Comparison of ENCODE assay signal across 1 cellular context in the genomic region with DNA sequence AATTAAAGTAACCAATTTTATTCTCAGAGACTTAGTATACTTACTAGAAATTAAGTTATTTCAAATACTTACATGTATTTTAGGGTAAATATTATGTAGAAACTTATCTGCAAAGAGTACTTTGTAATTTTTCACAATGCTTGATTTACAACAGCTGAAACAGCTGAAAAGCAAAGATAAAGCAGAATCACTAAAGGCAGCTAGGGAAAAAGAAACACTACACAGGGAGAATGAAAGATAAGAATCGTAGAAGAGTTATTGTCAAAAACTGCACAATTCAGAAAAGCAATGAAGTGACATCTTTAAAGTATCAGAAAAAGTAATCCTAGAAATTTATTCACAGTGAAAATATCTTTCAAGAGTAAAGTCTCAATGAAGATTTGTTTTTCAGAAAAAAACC.
TF ChIP-seq lines count a peak whose summit lies in the region.

No MANE protein-coding gene starts in this region.

TF ChIP-seq in K562, 482 proteins besides CTCF, POLR2A, EP300 and RAD21 (continued from another document and continues in another):
- TF ChIP-seq, protein P1, sequence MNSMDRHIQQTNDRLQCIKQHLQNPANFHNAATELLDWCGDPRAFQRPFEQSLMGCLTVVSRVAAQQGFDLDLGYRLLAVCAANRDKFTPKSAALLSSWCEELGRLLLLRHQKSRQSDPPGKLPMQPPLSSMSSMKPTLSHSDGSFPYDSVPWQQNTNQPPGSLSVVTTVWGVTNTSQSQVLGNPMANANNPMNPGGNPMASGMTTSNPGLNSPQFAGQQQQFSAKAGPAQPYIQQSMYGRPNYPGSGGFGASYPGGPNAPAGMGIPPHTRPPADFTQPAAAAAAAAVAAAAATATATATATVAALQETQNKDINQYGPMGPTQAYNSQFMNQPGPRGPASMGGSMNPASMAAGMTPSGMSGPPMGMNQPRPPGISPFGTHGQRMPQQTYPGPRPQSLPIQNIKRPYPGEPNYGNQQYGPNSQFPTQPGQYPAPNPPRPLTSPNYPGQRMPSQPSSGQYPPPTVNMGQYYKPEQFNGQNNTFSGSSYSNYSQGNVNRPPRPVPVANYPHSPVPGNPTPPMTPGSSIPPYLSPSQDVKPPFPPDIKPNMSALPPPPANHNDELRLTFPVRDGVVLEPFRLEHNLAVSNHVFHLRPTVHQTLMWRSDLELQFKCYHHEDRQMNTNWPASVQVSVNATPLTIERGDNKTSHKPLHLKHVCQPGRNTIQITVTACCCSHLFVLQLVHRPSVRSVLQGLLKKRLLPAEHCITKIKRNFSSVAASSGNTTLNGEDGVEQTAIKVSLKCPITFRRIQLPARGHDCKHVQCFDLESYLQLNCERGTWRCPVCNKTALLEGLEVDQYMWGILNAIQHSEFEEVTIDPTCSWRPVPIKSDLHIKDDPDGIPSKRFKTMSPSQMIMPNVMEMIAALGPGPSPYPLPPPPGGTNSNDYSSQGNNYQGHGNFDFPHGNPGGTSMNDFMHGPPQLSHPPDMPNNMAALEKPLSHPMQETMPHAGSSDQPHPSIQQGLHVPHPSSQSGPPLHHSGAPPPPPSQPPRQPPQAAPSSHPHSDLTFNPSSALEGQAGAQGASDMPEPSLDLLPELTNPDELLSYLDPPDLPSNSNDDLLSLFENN (IDR thresholded peaks at IDR 0.05; ENCODE audit: low read depth in 2 of 2, low read length in 2 of 2): peak in 1 of 2 experiments; percentile 87; a peak in 2 of 4 replicates
- TF ChIP-seq, protein P2, sequence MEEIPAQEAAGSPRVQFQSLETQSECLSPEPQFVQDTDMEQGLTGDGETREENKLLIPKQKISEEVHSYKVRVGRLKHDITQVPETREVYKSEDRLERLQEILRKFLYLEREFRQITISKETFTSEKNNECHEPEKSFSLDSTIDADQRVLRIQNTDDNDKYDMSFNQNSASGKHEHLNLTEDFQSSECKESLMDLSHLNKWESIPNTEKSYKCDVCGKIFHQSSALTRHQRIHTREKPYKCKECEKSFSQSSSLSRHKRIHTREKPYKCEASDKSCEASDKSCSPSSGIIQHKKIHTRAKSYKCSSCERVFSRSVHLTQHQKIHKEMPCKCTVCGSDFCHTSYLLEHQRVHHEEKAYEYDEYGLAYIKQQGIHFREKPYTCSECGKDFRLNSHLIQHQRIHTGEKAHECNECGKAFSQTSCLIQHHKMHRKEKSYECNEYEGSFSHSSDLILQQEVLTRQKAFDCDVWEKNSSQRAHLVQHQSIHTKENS (CRISPR knock-in tag; IDR thresholded peaks at IDR 0.05): no peak
- TF ChIP-seq FOXJ2 (tag; IDR thresholded peaks at IDR 0.05): peak; percentile 92
- peak; percentile 23 for TF ChIP-seq TAF9B (IDR thresholded peaks at IDR 0.05; ENCODE audit: partially characterized antibody)
- TF ChIP-seq ZFP36 (IDR thresholded peaks at IDR 0.05; ENCODE audit: low read depth, low read length, partially characterized antibody): no peak
- no peak for TF ChIP-seq MAFG (tag; conservative IDR thresholded peaks at IDR 0.05)
- TF ChIP-seq, protein P3, sequence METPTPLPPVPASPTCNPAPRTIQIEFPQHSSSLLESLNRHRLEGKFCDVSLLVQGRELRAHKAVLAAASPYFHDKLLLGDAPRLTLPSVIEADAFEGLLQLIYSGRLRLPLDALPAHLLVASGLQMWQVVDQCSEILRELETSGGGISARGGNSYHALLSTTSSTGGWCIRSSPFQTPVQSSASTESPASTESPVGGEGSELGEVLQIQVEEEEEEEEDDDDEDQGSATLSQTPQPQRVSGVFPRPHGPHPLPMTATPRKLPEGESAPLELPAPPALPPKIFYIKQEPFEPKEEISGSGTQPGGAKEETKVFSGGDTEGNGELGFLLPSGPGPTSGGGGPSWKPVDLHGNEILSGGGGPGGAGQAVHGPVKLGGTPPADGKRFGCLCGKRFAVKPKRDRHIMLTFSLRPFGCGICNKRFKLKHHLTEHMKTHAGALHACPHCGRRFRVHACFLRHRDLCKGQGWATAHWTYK (CRISPR knock-in tag; IDR thresholded peaks at IDR 0.05): 0 out of 2 replicates have a peak, but pooled peaks have one; percentile 38
- TF ChIP-seq, protein P4, sequence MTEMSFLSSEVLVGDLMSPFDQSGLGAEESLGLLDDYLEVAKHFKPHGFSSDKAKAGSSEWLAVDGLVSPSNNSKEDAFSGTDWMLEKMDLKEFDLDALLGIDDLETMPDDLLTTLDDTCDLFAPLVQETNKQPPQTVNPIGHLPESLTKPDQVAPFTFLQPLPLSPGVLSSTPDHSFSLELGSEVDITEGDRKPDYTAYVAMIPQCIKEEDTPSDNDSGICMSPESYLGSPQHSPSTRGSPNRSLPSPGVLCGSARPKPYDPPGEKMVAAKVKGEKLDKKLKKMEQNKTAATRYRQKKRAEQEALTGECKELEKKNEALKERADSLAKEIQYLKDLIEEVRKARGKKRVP (CRISPR knock-in tag; IDR thresholded peaks at IDR 0.05): peak; percentile 69; the same call in 1 of the 2 replicates
- TF ChIP-seq RHOXF2B (CRISPR knock-in tag; conservative IDR thresholded peaks at IDR 0.05): no peak
- no peak for TF ChIP-seq SLC30A9 (CRISPR knock-in tag; IDR thresholded peaks at IDR 0.05)
- TF ChIP-seq ZNF140 (CRISPR knock-in tag; IDR thresholded peaks at IDR 0.05): no peak
- TF ChIP-seq NCOA6 (IDR thresholded peaks at IDR 0.05): no peak
- TF ChIP-seq, protein P5, sequence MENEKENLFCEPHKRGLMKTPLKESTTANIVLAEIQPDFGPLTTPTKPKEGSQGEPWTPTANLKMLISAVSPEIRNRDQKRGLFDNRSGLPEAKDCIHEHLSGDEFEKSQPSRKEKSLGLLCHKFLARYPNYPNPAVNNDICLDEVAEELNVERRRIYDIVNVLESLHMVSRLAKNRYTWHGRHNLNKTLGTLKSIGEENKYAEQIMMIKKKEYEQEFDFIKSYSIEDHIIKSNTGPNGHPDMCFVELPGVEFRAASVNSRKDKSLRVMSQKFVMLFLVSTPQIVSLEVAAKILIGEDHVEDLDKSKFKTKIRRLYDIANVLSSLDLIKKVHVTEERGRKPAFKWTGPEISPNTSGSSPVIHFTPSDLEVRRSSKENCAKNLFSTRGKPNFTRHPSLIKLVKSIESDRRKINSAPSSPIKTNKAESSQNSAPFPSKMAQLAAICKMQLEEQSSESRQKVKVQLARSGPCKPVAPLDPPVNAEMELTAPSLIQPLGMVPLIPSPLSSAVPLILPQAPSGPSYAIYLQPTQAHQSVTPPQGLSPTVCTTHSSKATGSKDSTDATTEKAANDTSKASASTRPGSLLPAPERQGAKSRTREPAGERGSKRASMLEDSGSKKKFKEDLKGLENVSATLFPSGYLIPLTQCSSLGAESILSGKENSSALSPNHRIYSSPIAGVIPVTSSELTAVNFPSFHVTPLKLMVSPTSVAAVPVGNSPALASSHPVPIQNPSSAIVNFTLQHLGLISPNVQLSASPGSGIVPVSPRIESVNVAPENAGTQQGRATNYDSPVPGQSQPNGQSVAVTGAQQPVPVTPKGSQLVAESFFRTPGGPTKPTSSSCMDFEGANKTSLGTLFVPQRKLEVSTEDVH (IDR thresholded peaks at IDR 0.05; ENCODE audit: low read depth, partially characterized antibody): peak; percentile 32
- no peak for TF ChIP-seq POU5F1 (IDR thresholded peaks at IDR 0.05; ENCODE audit: borderline replicate concordance, low read depth, low read length, partially characterized antibody)
- no peak for TF ChIP-seq TAF7 (tag; IDR thresholded peaks at IDR 0.05)
- TF ChIP-seq JUN (IDR thresholded peaks at IDR 0.05; ENCODE audit: borderline replicate concordance, low read depth, low read length): no peak
- no peak for TF ChIP-seq JUN (CRISPR knock-in tag; IDR thresholded peaks at IDR 0.05; ENCODE audit: borderline replicate concordance)
- TF ChIP-seq, protein P6, sequence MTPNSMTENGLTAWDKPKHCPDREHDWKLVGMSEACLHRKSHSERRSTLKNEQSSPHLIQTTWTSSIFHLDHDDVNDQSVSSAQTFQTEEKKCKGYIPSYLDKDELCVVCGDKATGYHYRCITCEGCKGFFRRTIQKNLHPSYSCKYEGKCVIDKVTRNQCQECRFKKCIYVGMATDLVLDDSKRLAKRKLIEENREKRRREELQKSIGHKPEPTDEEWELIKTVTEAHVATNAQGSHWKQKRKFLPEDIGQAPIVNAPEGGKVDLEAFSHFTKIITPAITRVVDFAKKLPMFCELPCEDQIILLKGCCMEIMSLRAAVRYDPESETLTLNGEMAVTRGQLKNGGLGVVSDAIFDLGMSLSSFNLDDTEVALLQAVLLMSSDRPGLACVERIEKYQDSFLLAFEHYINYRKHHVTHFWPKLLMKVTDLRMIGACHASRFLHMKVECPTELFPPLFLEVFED (CRISPR knock-in tag; conservative IDR thresholded peaks at IDR 0.05): no peak
- TF ChIP-seq STAG1 (CRISPR knock-in tag; IDR thresholded peaks at IDR 0.05; ENCODE audit: borderline replicate concordance): no peak
- TF ChIP-seq SAFB (IDR thresholded peaks at IDR 0.05; ENCODE audit: borderline replicate concordance, low read depth, low read length): no peak
- TF ChIP-seq ZNF253 (CRISPR knock-in tag; conservative IDR thresholded peaks at IDR 0.05): no peak
- no peak for TF ChIP-seq TAF15 (IDR thresholded peaks at IDR 0.05; ENCODE audit: low read depth, low read length)
- TF ChIP-seq RAD51 (IDR thresholded peaks at IDR 0.05; ENCODE audit: borderline replicate concordance, low read depth): no peak
- TF ChIP-seq POLR2H (tag; IDR thresholded peaks at IDR 0.05; ENCODE audit: low read depth): peak; percentile 48; the same call in 1 of the 2 replicates
- TF ChIP-seq ZNF764 (CRISPR knock-in tag; IDR thresholded peaks at IDR 0.05; ENCODE audit: low read depth): no peak
- TF ChIP-seq, protein P7, sequence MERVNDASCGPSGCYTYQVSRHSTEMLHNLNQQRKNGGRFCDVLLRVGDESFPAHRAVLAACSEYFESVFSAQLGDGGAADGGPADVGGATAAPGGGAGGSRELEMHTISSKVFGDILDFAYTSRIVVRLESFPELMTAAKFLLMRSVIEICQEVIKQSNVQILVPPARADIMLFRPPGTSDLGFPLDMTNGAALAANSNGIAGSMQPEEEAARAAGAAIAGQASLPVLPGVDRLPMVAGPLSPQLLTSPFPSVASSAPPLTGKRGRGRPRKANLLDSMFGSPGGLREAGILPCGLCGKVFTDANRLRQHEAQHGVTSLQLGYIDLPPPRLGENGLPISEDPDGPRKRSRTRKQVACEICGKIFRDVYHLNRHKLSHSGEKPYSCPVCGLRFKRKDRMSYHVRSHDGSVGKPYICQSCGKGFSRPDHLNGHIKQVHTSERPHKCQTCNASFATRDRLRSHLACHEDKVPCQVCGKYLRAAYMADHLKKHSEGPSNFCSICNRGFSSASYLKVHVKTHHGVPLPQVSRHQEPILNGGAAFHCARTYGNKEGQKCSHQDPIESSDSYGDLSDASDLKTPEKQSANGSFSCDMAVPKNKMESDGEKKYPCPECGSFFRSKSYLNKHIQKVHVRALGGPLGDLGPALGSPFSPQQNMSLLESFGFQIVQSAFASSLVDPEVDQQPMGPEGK (CRISPR knock-in tag; IDR thresholded peaks at IDR 0.05; ENCODE audit: borderline replicate concordance): no peak
- peak; percentile 99 for TF ChIP-seq MEIS2 (IDR thresholded peaks at IDR 0.05; ENCODE audit: partially characterized antibody)
- TF ChIP-seq RUNX1 (IDR thresholded peaks at IDR 0.05; ENCODE audit: low read depth): no peak
- TF ChIP-seq SOX6 (IDR thresholded peaks at IDR 0.05): peak; percentile 99
- TF ChIP-seq KAT7 (CRISPR knock-in tag; IDR thresholded peaks at IDR 0.05; ENCODE audit: borderline replicate concordance): no peak
- TF ChIP-seq ZNF175 (CRISPR knock-in tag; IDR thresholded peaks at IDR 0.05; ENCODE audit: low read depth): peak; percentile 75; the same call in 1 of the 2 replicates
- TF ChIP-seq KLF1 (tag; IDR thresholded peaks at IDR 0.05): no peak
- TF ChIP-seq, protein P8, sequence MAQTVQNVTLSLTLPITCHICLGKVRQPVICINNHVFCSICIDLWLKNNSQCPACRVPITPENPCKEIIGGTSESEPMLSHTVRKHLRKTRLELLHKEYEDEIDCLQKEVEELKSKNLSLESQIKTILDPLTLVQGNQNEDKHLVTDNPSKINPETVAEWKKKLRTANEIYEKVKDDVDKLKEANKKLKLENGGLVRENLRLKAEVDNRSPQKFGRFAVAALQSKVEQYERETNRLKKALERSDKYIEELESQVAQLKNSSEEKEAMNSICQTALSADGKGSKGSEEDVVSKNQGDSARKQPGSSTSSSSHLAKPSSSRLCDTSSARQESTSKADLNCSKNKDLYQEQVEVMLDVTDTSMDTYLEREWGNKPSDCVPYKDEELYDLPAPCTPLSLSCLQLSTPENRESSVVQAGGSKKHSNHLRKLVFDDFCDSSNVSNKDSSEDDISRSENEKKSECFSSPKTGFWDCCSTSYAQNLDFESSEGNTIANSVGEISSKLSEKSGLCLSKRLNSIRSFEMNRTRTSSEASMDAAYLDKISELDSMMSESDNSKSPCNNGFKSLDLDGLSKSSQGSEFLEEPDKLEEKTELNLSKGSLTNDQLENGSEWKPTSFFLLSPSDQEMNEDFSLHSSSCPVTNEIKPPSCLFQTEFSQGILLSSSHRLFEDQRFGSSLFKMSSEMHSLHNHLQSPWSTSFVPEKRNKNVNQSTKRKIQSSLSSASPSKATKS (CRISPR knock-in tag; IDR thresholded peaks at IDR 0.05): no peak
- no peak for TF ChIP-seq POLR3G (IDR thresholded peaks at IDR 0.05; ENCODE audit: extremely low read depth, insufficient read length, insufficient replicate concordance)
- TF ChIP-seq, protein P9, sequence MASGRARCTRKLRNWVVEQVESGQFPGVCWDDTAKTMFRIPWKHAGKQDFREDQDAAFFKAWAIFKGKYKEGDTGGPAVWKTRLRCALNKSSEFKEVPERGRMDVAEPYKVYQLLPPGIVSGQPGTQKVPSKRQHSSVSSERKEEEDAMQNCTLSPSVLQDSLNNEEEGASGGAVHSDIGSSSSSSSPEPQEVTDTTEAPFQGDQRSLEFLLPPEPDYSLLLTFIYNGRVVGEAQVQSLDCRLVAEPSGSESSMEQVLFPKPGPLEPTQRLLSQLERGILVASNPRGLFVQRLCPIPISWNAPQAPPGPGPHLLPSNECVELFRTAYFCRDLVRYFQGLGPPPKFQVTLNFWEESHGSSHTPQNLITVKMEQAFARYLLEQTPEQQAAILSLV (tag; IDR thresholded peaks at IDR 0.05): no peak
- TF ChIP-seq NCOA2 (IDR thresholded peaks at IDR 0.05; ENCODE audit: partially characterized antibody in 2 of 2): peak; percentile 60 to 79
- TF ChIP-seq, protein P10, sequence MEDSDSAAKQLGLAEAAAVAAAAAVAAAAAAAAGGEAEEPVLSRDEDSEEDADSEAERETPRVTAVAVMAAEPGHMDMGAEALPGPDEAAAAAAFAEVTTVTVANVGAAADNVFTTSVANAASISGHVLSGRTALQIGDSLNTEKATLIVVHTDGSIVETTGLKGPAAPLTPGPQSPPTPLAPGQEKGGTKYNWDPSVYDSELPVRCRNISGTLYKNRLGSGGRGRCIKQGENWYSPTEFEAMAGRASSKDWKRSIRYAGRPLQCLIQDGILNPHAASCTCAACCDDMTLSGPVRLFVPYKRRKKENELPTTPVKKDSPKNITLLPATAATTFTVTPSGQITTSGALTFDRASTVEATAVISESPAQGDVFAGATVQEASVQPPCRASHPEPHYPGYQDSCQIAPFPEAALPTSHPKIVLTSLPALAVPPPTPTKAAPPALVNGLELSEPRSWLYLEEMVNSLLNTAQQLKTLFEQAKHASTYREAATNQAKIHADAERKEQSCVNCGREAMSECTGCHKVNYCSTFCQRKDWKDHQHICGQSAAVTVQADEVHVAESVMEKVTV (CRISPR knock-in tag; IDR thresholded peaks at IDR 0.05): no peak
- no peak for TF ChIP-seq PPARD (CRISPR knock-in tag; IDR thresholded peaks at IDR 0.05)
- TF ChIP-seq, protein P11, sequence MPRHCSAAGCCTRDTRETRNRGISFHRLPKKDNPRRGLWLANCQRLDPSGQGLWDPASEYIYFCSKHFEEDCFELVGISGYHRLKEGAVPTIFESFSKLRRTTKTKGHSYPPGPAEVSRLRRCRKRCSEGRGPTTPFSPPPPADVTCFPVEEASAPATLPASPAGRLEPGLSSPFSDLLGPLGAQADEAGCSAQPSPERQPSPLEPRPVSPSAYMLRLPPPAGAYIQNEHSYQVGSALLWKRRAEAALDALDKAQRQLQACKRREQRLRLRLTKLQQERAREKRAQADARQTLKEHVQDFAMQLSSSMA (CRISPR knock-in tag; IDR thresholded peaks at IDR 0.05): no peak
- TF ChIP-seq TCF7 (IDR thresholded peaks at IDR 0.05; ENCODE audit: borderline replicate concordance): no peak
- TF ChIP-seq SREBF1 (IDR thresholded peaks at IDR 0.05; ENCODE audit: borderline replicate concordance, low read depth, low read length): no peak
- no peak for TF ChIP-seq ZNF263 (CRISPR knock-in tag; IDR thresholded peaks at IDR 0.05; ENCODE audit: borderline replicate concordance)
